Comparison of ENCODE assay signal across 10 cellular contexts in the genomic region with DNA sequence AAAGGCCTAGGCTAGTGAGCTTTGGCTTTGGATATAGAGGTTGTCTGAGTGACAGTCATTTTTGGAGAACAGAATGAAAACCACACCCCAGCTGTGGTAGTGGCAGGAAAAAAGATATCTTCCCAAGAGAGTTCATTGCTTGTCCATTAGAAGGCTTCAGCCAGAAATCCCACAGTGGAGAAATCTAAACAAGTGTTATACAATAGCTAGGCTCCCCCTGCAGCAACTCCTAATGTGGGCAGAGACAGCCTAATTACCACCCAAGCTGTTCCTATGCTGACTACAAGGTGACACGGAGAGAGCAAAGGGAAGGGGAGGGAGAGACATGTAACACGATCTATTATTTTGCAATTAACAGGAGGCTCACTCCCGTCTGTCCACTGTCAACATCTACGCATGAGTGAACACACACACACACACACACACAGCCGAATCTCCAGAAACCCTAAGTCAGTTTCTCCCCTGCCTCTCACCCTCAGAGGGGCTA.
DNase-seq lines count a peak whose midpoint lies in the region; ATAC-seq and TF ChIP-seq lines count a peak whose summit lies in the region.
"Had no signal": no experiment of that assay in that cellular context is flagged by ENCODE, and none has a peak within 500 bp of the region (broad histone marks: within the 10 kb centered on the region; RNA-seq: fewer than 3 reads in every experiment).

No MANE protein-coding gene starts in this region.

- H3K4me1 ChIP-seq in HEK293 (ENCODE audit: control insufficient read depth, insufficient read depth, low read length) (peaks cover 6% of the 10 kb centered on the region), osteoblast (ENCODE audit: insufficient read depth, low read length) (peaks cover 6% of the 10 kb centered on the region)
- H3K4me1 ChIP-seq: parathyroid adenoma had no signal

- no peaks in the 10 kb centered on the region for H4K20me1 ChIP-seq in osteoblast (ENCODE audit: insufficient read depth, low read length)

- no peak overlapping the region for H3K4me2 ChIP-seq in osteoblast (ENCODE audit: insufficient read depth, low read length)

- CTCF ChIA-PET in HEK293 (lab: Yijun Ruan, JAX): interaction anchor here (0.6 to 1.3 kb wide), 4 partner anchors 68 to 767 kb away, joined by 3 to 5 read pairs (median 4); no protein-coding TSS in a partner anchor

- H3K27ac ChIP-seq in HEK293 (ENCODE audit: extremely low read depth, low read depth, low read length): no peak overlapping the region
- H3K27ac ChIP-seq in osteoblast (ENCODE audit: low read depth, low read length): no peak overlapping the region
- H3K27ac ChIP-seq: cardiac muscle cell, parathyroid adenoma had no signal

- H3K9me3 ChIP-seq in HEK293 (ENCODE audit: control insufficient read depth, insufficient read depth, low read depth, low read length) (no peaks in the 10 kb centered on the region), osteoblast (ENCODE audit: low read depth, low read length) (no peaks in the 10 kb centered on the region)

- POLR2A ChIA-PET in HEK293 (lab: Yijun Ruan, JAX): no interaction called here

- TF ChIP-seq CTCF in HEK293 (tag by site-specific recombination; IDR thresholded peaks at IDR 0.05) (no peak), osteoblast (IDR thresholded peaks at IDR 0.05; ENCODE audit: extremely low read depth, low read depth, low read length) (no peak)

- DNase-seq in NCI-H524 (lab: John Stamatoyannopoulos, UW) (peak; percentile 99 to 100), ecto neural progenitor cell (ENCODE audit: low spot score) (peak; percentile 47), osteoblast (ENCODE audit: insufficient read length, low spot score, missing footprints) (no peak), left colon (no peak), NCI-H1048 (lab: John Stamatoyannopoulos, UW) (no peak)

- no peak overlapping the region for H3K4me3 ChIP-seq in HEK293 (ENCODE audit: low read depth, low read length)
- no peak overlapping the region for H3K4me3 ChIP-seq in osteoblast (ENCODE audit: insufficient read depth, low read length)
- H3K4me3 ChIP-seq: cardiac muscle cell had no signal

- H3K27me3 ChIP-seq in osteoblast (ENCODE audit: insufficient read depth, low read length): no peaks in the 10 kb centered on the region
- H3K27me3 ChIP-seq: cardiac muscle cell had no signal

- H2AFZ ChIP-seq in osteoblast (ENCODE audit: low read length): peak overlapping the region; percentile 62
- H2AFZ ChIP-seq: parathyroid adenoma had no signal

- no peaks in the 10 kb centered on the region for H3K79me2 ChIP-seq in osteoblast (ENCODE audit: insufficient read depth, low read length)
- H3K79me2 ChIP-seq: parathyroid adenoma had no signal

- ATAC-seq in left colon (no peak), HG03342 (IDR thresholded peaks at IDR 0.05; ENCODE audit: unreplicated experiment) (no peak), HG03442 (IDR thresholded peaks at IDR 0.05; ENCODE audit: unreplicated experiment) (no peak)

- H3K36me3 ChIP-seq in HEK293 (ENCODE audit: control insufficient read depth in 2 of 2, insufficient read depth in 1 of 2, low read length in 2 of 2): no peaks in the 10 kb centered on the region
- H3K36me3 ChIP-seq in osteoblast (ENCODE audit: insufficient read depth, low read length): no peaks in the 10 kb centered on the region
- H3K36me3 ChIP-seq: cardiac muscle cell had no signal

- intact Hi-C loops in left colon (cut with DNase I, micrococcal nuclease): no loop called here

TF ChIP-seq in HEK293, 187 proteins besides CTCF, POLR2A, EP300 and RAD21 (continues in another document):
- TF ChIP-seq, protein P1, sequence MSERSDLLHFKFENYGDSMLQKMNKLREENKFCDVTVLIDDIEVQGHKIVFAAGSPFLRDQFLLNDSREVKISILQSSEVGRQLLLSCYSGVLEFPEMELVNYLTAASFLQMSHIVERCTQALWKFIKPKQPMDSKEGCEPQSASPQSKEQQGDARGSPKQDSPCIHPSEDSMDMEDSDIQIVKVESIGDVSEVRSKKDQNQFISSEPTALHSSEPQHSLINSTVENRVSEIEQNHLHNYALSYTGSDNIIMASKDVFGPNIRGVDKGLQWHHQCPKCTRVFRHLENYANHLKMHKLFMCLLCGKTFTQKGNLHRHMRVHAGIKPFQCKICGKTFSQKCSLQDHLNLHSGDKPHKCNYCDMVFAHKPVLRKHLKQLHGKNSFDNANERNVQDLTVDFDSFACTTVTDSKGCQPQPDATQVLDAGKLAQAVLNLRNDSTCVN (tag by site-specific recombination; optimal IDR thresholded peaks at IDR 0.05): no peak
- no peak for TF ChIP-seq ZNF311 (tag by site-specific recombination; IDR thresholded peaks at IDR 0.05; ENCODE audit: borderline replicate concordance)
- peak; percentile 51 for TF ChIP-seq ZNF341 (tag by site-specific recombination; IDR thresholded peaks at IDR 0.05; ENCODE audit: low read depth)
- peak; percentile 51; the same call in 1 of the 2 replicates for TF ChIP-seq EGR2 (tag by site-specific recombination; IDR thresholded peaks at IDR 0.05; ENCODE audit: low read depth)
- TF ChIP-seq, protein P2, sequence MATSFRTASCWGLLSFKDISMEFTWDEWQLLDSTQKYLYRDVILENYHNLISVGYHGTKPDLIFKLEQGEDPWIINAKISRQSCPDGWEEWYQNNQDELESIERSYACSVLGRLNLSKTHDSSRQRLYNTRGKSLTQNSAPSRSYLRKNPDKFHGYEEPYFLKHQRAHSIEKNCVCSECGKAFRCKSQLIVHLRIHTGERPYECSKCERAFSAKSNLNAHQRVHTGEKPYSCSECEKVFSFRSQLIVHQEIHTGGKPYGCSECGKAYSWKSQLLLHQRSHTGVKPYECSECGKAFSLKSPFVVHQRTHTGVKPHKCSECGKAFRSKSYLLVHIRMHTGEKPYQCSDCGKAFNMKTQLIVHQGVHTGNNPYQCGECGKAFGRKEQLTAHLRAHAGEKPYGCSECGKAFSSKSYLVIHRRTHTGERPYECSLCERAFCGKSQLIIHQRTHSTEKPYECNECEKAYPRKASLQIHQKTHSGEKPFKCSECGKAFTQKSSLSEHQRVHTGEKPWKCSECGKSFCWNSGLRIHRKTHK (tag by site-specific recombination; IDR thresholded peaks at IDR 0.05): no peak
- no peak for TF ChIP-seq ZNF621 (tag by site-specific recombination; IDR thresholded peaks at IDR 0.05)
- no peak for TF ChIP-seq KLF9 (tag by site-specific recombination; IDR thresholded peaks at IDR 0.05; ENCODE audit: low read depth)
- TF ChIP-seq ZIC2 (tag by site-specific recombination; IDR thresholded peaks at IDR 0.05): peak; percentile 67
- no peak for TF ChIP-seq ZNF138 (tag by site-specific recombination; IDR thresholded peaks at IDR 0.05; ENCODE audit: borderline replicate concordance)
- no peak for TF ChIP-seq ZNF121 (tag by site-specific recombination; IDR thresholded peaks at IDR 0.05)
- TF ChIP-seq ZNF777 (tag by site-specific recombination; IDR thresholded peaks at IDR 0.05; ENCODE audit: borderline replicate concordance): no peak
- TF ChIP-seq, protein P3, sequence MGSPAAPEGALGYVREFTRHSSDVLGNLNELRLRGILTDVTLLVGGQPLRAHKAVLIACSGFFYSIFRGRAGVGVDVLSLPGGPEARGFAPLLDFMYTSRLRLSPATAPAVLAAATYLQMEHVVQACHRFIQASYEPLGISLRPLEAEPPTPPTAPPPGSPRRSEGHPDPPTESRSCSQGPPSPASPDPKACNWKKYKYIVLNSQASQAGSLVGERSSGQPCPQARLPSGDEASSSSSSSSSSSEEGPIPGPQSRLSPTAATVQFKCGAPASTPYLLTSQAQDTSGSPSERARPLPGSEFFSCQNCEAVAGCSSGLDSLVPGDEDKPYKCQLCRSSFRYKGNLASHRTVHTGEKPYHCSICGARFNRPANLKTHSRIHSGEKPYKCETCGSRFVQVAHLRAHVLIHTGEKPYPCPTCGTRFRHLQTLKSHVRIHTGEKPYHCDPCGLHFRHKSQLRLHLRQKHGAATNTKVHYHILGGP (tag by site-specific recombination; IDR thresholded peaks at IDR 0.05): no peak
- no peak for TF ChIP-seq ZBTB7A (tag by site-specific recombination; IDR thresholded peaks at IDR 0.05; ENCODE audit: low read depth)
- TF ChIP-seq ZNF623 (tag by site-specific recombination; IDR thresholded peaks at IDR 0.05): no peak
- TF ChIP-seq, protein P4, sequence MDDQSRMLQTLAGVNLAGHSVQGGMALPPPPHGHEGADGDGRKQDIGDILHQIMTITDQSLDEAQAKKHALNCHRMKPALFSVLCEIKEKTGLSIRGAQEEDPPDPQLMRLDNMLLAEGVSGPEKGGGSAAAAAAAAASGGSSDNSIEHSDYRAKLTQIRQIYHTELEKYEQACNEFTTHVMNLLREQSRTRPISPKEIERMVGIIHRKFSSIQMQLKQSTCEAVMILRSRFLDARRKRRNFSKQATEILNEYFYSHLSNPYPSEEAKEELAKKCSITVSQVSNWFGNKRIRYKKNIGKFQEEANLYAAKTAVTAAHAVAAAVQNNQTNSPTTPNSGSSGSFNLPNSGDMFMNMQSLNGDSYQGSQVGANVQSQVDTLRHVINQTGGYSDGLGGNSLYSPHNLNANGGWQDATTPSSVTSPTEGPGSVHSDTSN (CRISPR knock-in tag; IDR thresholded peaks at IDR 0.05): no peak
- TF ChIP-seq ZNF600 (tag by site-specific recombination; IDR thresholded peaks at IDR 0.05): no peak
- no peak for TF ChIP-seq ZNF223 (tag by site-specific recombination; IDR thresholded peaks at IDR 0.05)

Comparison
In these comparisons a context has a peak if more than half of its experiments do, and no peak if none do; other contexts are left out.
1. DNase-seq: peak in NCI-H524 (2 of 2) and ecto neural progenitor cell (single experiment); none in osteoblast (single experiment), left colon (0 of 2) and NCI-H1048 (single experiment).